Comparison of ENCODE assay signal across 8 cellular contexts in the genomic region with DNA sequence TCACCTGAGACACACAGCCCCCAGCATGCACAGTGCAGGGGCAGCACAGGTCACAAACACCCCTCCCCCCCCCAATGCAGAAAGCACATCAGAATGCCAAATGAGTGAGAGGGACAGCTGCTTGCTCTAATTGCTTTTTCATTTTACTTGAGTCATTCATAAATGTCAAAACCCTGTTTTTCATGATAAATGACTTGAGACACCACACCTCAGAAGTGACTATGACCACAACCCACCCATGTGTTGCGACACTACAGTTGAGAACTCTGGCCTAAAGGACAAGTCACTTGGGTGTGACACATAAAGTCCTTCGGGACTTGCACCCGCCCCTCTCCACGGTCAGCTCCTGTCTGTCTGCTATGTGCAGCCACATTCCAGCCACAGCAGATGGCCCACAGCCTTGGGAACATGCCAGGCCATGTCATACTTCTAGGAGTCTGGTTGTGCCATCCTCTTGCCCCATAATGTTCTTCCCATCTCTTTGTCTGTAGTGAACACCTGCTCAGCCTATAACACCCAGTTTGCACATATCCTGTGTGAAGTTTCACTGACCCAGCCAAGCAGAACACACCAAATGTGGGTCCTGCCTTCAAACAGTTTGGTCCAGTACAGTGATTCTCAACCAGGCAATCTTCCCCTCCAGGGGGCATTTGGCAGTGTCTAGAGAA. TPM values are rescaled to one million over a fixed set of nuclear protein-coding genes. Genes with fewer than 3 reads are reported as not detected.
DNase-seq lines count a peak whose midpoint lies in the region; ATAC-seq and TF ChIP-seq lines count a peak whose summit lies in the region.

No MANE protein-coding gene starts in this region.

- peaks cover 30% of the 10 kb centered on the region for H3K4me1 Mint-ChIP-seq in dendritic cell treated with granulocyte-macrophage colony-stimulating factor and Interleukin-4, amounts not matched to agents 40 ng/mL and 50 ng/mL, for 4 days (ENCODE audit: low read depth)
- peaks cover 3% of the 10 kb centered on the region for H3K4me1 Mint-ChIP-seq in activated CD4-positive, alpha-beta T cell treated with anti-CD3 and anti-CD28 coated beads, Interleukin-2, amount 10 ng/mL, durations not matched to agents 7 days and 5 days

- H3K27me3 ChIP-seq in BJ (ENCODE audit: control insufficient read depth, insufficient read depth, low read length) = no peaks in the 10 kb centered on the region
- H3K27me3 ChIP-seq in osteoblast (ENCODE audit: insufficient read depth, low read length) = no peaks in the 10 kb centered on the region

- no peaks in the 10 kb centered on the region for H3K79me2 ChIP-seq in osteoblast (ENCODE audit: insufficient read depth, low read length)

- ATAC-seq in GM18907 (IDR thresholded peaks at IDR 0.05; ENCODE audit: unreplicated experiment) (peak; percentile 92), HG03025 (IDR thresholded peaks at IDR 0.05; ENCODE audit: low FRiP score, unreplicated experiment) (peak; percentile 86)

- H3K27ac Mint-ChIP-seq in dendritic cell treated with granulocyte-macrophage colony-stimulating factor and Interleukin-4, amounts not matched to agents 40 ng/mL and 50 ng/mL, for 4 days = peak overlapping the region; percentile 71
- H3K27ac Mint-ChIP-seq in activated CD4-positive, alpha-beta T cell treated with anti-CD3 and anti-CD28 coated beads, Interleukin-2, amount 10 ng/mL, durations not matched to agents 7 days and 5 days = no peak overlapping the region

- CTCF ChIA-PET in BJ (lab: Yijun Ruan, JAX) = interaction anchor here (2.7 kb wide), 1 partner anchor 11 kb away, joined by 11 read pairs; no protein-coding TSS in a partner anchor
- CTCF ChIA-PET in activated CD4-positive, alpha-beta T cell treated with anti-CD3 and anti-CD28 coated beads, Interleukin-2, amount 10 ng/mL, durations not matched to agents 7 days and 5 days (lab: Charles Lee) = interaction anchor here (1.0 kb wide), 1 partner anchor 86 kb away, joined by 3 read pairs; no protein-coding TSS in a partner anchor

- no peak overlapping the region for H3K4me3 ChIP-seq in BJ (ENCODE audit: low read depth, low read length)
- no peak overlapping the region for H3K4me3 ChIP-seq in osteoblast (ENCODE audit: insufficient read depth, low read length)

- H3K36me3 Mint-ChIP-seq in dendritic cell treated with granulocyte-macrophage colony-stimulating factor and Interleukin-4, amounts not matched to agents 40 ng/mL and 50 ng/mL, for 4 days (ENCODE audit: low read depth) = no peaks in the 10 kb centered on the region
- no peaks in the 10 kb centered on the region for H3K36me3 Mint-ChIP-seq in activated CD4-positive, alpha-beta T cell treated with anti-CD3 and anti-CD28 coated beads, Interleukin-2, amount 10 ng/mL, durations not matched to agents 7 days and 5 days (ENCODE audit: low read depth)

- H3K27me3 Mint-ChIP-seq in dendritic cell treated with granulocyte-macrophage colony-stimulating factor and Interleukin-4, amounts not matched to agents 40 ng/mL and 50 ng/mL, for 4 days = no peaks in the 10 kb centered on the region
- no peaks in the 10 kb centered on the region for H3K27me3 Mint-ChIP-seq in activated CD4-positive, alpha-beta T cell treated with anti-CD3 and anti-CD28 coated beads, Interleukin-2, amount 10 ng/mL, durations not matched to agents 7 days and 5 days

- H3K9me3 Mint-ChIP-seq in dendritic cell treated with granulocyte-macrophage colony-stimulating factor and Interleukin-4, amounts not matched to agents 40 ng/mL and 50 ng/mL, for 4 days = no peaks in the 10 kb centered on the region
- no peaks in the 10 kb centered on the region for H3K9me3 Mint-ChIP-seq in activated CD4-positive, alpha-beta T cell treated with anti-CD3 and anti-CD28 coated beads, Interleukin-2, amount 10 ng/mL, durations not matched to agents 7 days and 5 days

- H3K9me3 ChIP-seq in osteoblast (ENCODE audit: low read depth, low read length) = no peaks in the 10 kb centered on the region

- DNase-seq in BJ (ENCODE audit: low read depth) = peak; percentile 25
- DNase-seq in NCI-H460 (ENCODE audit: extremely low read depth, low read depth) = peak; percentile 53
- peak; percentile 75 for DNase-seq in osteoblast (ENCODE audit: insufficient read length, low spot score, missing footprints)
- no peak for DNase-seq in iPS-NIHi7 (ENCODE audit: extremely low spot score)
- DNase-seq in activated CD4-positive, alpha-beta T cell treated with anti-CD3 and anti-CD28 coated beads, Interleukin-2, amount 10 ng/mL, durations not matched to agents 7 days and 5 days = no peak

- H2AFZ ChIP-seq in osteoblast (ENCODE audit: low read length) = no peak overlapping the region

- no peak overlapping the region for H3K4me3 Mint-ChIP-seq in dendritic cell treated with granulocyte-macrophage colony-stimulating factor and Interleukin-4, amounts not matched to agents 40 ng/mL and 50 ng/mL, for 4 days
- no peak overlapping the region for H3K4me3 Mint-ChIP-seq in activated CD4-positive, alpha-beta T cell treated with anti-CD3 and anti-CD28 coated beads, Interleukin-2, amount 10 ng/mL, durations not matched to agents 7 days and 5 days

- H3K36me3 ChIP-seq in BJ (ENCODE audit: control insufficient read depth, insufficient read depth, low read length) = no peaks in the 10 kb centered on the region
- H3K36me3 ChIP-seq in osteoblast (ENCODE audit: insufficient read depth, low read length) = no peaks in the 10 kb centered on the region

- POLR2A ChIA-PET in BJ (lab: Charles Lee) = interaction anchor here (0.6 kb wide), 1 partner anchor 1266 kb away, joined by 3 read pairs; no protein-coding TSS in a partner anchor
- POLR2A ChIA-PET in activated CD4-positive, alpha-beta T cell treated with anti-CD3 and anti-CD28 coated beads, Interleukin-2, amount 10 ng/mL, durations not matched to agents 7 days and 5 days (lab: Charles Lee) = no interaction called here

- H3K4me1 ChIP-seq in osteoblast (ENCODE audit: insufficient read depth, low read length) = peaks cover 7% of the 10 kb centered on the region

- peak overlapping the region; percentile 12 for H3K4me2 ChIP-seq in osteoblast (ENCODE audit: insufficient read depth, low read length)

- intact Hi-C loops in dendritic cell treated with granulocyte-macrophage colony-stimulating factor and Interleukin-4, amounts not matched to agents 40 ng/mL and 50 ng/mL, for 4 days (cut with micrococcal nuclease) = no loop called here

- TF ChIP-seq CTCF in BJ (IDR thresholded peaks at IDR 0.05; ENCODE audit: insufficient read depth, low read depth, low read length) = no peak
- TF ChIP-seq CTCF in osteoblast (IDR thresholded peaks at IDR 0.05; ENCODE audit: extremely low read depth, low read depth, low read length) = no peak

- no peak overlapping the region for H3K27ac ChIP-seq in osteoblast (ENCODE audit: low read depth, low read length)

- H4K20me1 ChIP-seq in osteoblast (ENCODE audit: insufficient read depth, low read length) = peaks cover 6% of the 10 kb centered on the region

RNA-seq across cellular contexts. Expression of a gene that starts 30.2 kb away (rescaled TPM):
- 30.9 and 45.1 TPM in 2 replicates for polyA plus RNA-seq in BJ (2011; rRNA removed)
- polyA minus RNA-seq in BJ (2011; rRNA and poly(A)+ RNA removed) = 25.7 and 26.6 TPM in 2 replicates
- 94.9 and 105 TPM in 2 replicates for total RNA-seq in NCI-H460 (2014; rRNA removed; shearing (Covaris generic))
- 31.8 and 47.7 TPM in 2 replicates for polyA plus RNA-seq in NCI-H460 (2014; cell fraction: nucleus; rRNA removed)
- 98.1 and 110 TPM in 2 replicates for total RNA-seq in osteoblast
- 10 to 100 TPM; 55.4 to 69.3 TPM for total RNA-seq in activated CD4-positive, alpha-beta T cell treated with anti-CD3 and anti-CD28 coated beads, Interleukin-2, amount 10 ng/mL, durations not matched to agents 7 days and 5 days

Comparison
In these comparisons a context has a peak if more than half of its experiments do, and no peak if none do; other contexts are left out.
1. DNase-seq: peak in BJ (single experiment), NCI-H460 (single experiment) and osteoblast (single experiment); none in iPS-NIHi7 (single experiment) and activated CD4-positive, alpha-beta T cell treated with anti-CD3 and anti-CD28 coated beads, Interleukin-2, amount 10 ng/mL, durations not matched to agents 7 days and 5 days (single experiment).